Comparison of ENCODE assay signal across 1 cellular context in the genomic region with DNA sequence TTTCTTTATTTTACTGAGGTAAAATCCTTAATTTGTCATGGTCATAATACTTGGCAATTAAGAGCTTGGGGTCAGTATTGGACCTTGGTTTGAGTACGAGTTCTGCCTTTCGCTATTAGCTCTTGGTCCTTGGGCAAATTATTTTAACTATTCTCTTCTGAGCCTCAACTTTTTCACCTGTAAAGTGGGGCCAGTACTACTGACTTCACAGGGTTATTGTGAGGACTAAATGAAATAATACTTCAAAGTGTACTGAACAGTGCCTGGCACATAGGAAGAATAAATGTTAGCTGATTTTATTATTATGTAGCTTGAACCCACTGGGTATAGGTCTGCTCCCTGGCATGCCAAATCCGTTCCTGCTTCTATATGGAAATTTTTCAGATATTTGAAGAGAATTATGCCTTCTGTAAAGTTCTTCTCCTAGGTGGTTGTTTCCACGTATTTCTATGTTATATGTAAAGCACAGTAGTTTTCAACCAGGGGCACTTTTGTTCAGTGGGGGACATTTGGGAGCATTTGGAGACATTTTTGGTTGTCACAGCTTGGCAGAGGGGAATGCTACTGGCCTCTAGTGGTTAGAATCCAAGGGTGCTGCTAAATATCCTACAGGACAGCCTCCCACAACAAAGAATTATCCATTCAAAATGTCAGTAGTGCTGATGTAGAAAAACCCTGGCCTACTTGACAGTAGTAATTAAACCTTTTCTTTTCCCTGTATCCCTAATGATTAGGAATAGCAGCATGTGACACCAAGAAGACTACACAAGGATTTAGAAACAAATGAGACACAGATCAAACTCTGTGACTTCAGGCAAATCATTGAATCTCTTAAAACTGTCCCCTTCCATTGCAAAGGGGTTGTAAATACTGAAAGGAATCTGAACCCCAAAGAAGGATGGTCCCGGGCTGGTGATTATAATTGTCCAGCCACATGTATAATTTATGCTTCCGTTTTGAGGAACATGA.
TF ChIP-seq lines count a peak whose summit lies in the region.

No MANE protein-coding gene starts in this region.

TF ChIP-seq in GM12878, 131 proteins besides CTCF, POLR2A, EP300 and RAD21 (continued from another document):
- TF ChIP-seq, protein P1, sequence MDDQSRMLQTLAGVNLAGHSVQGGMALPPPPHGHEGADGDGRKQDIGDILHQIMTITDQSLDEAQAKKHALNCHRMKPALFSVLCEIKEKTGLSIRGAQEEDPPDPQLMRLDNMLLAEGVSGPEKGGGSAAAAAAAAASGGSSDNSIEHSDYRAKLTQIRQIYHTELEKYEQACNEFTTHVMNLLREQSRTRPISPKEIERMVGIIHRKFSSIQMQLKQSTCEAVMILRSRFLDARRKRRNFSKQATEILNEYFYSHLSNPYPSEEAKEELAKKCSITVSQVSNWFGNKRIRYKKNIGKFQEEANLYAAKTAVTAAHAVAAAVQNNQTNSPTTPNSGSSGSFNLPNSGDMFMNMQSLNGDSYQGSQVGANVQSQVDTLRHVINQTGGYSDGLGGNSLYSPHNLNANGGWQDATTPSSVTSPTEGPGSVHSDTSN (IDR thresholded peaks at IDR 0.05; ENCODE audit: insufficient replicate concordance, low read depth, low read length), result no peak
- TF ChIP-seq, protein P2, sequence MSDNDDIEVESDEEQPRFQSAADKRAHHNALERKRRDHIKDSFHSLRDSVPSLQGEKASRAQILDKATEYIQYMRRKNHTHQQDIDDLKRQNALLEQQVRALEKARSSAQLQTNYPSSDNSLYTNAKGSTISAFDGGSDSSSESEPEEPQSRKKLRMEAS (IDR thresholded peaks at IDR 0.05; ENCODE audit: low read depth, low read length), result no peak
- no peak for TF ChIP-seq EED (IDR thresholded peaks at IDR 0.05; ENCODE audit: low read depth)
